1 cellular context compared by ENCODE assay signal in genomic region chr1:154557939-154558609, GRCh38.
TF ChIP-seq lines count a peak whose summit lies in the region.

No MANE protein-coding gene starts in this region.

TF ChIP-seq in GM12878, 131 proteins besides CTCF, POLR2A, EP300 and RAD21:
- no peak for TF ChIP-seq BMI1 (IDR thresholded peaks at IDR 0.05; ENCODE audit: borderline replicate concordance)
- TF ChIP-seq BCL11A (IDR thresholded peaks at IDR 0.05; ENCODE audit: low read depth, low read length): no peak
- no peak for TF ChIP-seq BHLHE40 (IDR thresholded peaks at IDR 0.05; ENCODE audit: borderline replicate concordance in 1 of 2, low read depth in 2 of 2, low read length in 1 of 2)
- TF ChIP-seq MYB (IDR thresholded peaks at IDR 0.05; ENCODE audit: borderline replicate concordance, low read depth, low read length): no peak
- TF ChIP-seq SPI1 (IDR thresholded peaks at IDR 0.05; ENCODE audit: borderline replicate concordance, insufficient read depth, low read depth, low read length): 0 out of 2 replicates have a peak, but pooled peaks have one; percentile 2
- no peak for TF ChIP-seq IRF3 (IDR thresholded peaks at IDR 0.05)
- TF ChIP-seq MTA3 (IDR thresholded peaks at IDR 0.05; ENCODE audit: borderline replicate concordance, low read length): no peak
- TF ChIP-seq JUND (IDR thresholded peaks at IDR 0.05; ENCODE audit: low read depth, low read length): no peak
- TF ChIP-seq MEF2A (IDR thresholded peaks at IDR 0.05; ENCODE audit: insufficient read depth, low read depth, low read length): no peak
- no peak for TF ChIP-seq EED (IDR thresholded peaks at IDR 0.05; ENCODE audit: low read depth)
- TF ChIP-seq GATAD2B (conservative IDR thresholded peaks at IDR 0.05; ENCODE audit: low read depth): peak; percentile 24; the same call in 1 of the 2 replicates
